19 cellular contexts compared by ENCODE assay signal in the genomic region with DNA sequence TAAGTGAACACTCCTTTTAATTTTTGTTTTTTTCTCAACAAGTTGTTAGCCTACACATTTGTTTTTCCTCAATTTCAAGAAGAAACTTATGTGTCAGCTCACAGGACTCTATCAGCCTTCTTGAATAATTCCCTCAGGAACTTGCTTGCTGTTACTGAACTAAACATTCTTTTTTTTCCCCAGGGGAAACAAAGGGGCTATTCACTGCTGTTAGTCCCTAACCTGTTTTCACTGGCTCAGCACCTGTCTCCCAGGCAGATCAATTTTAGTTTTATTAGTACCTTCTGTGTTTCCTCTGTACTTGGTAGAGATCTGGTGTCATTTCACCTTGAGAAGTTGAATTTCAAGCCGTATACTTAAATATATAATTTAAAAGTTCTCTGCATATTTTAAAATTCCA.
DNase-seq lines count a peak whose midpoint lies in the region; ATAC-seq and TF ChIP-seq lines count a peak whose summit lies in the region.
"Had no signal": no experiment of that assay in that cellular context is flagged by ENCODE, and none has a peak within 500 bp of the region (broad histone marks: within the 10 kb centered on the region; RNA-seq: fewer than 3 reads in every experiment).

No MANE protein-coding gene starts in this region.

- no peak overlapping the region for H3K4me3 ChIP-seq in body of pancreas

- peak; percentile 85 for DNase-seq in NCI-H2107 treated with DMSO at 0.1 percent for 48 hours (lab: John Stamatoyannopoulos, UW; ENCODE audit: unreplicated experiment)
- no peak for DNase-seq in NCI-H2107 (lab: John Stamatoyannopoulos, UW)
- DNase-seq in NCI-H2171 (lab: John Stamatoyannopoulos, UW): peak; percentile 12
- no peak for DNase-seq in body of pancreas
- DNase-seq in progenitor cell of endocrine pancreas (ENCODE audit: low spot score, unreplicated experiment): no peak
- DNase-seq in HPDE6-E6E7 (ENCODE audit: extremely low spot score): no peak
- DNase-seq in cardiac septum (ENCODE audit: low spot score): no peak
- DNase-seq: BE2C; Caco-2; CD4-positive, CD25-positive, alpha-beta regulatory T cell; GF-D8; KG1; NCI-H187; NCI-H510A treated with DMSO at 0.1 percent for 48 hours; NK-92 treated with Interleukin-12 subunit alpha and Interleukin-12 subunit beta, amount 100 ng/mL, for 24 hours; SW 1271; T-helper 2 cell had no signal

- peak overlapping the region; percentile 94 for H3K27ac Mint-ChIP-seq in progenitor cell of endocrine pancreas
- H3K27ac Mint-ChIP-seq: CD4-positive, CD25-positive, alpha-beta regulatory T cell had no signal

- peak overlapping the region in 3 of 4 donors; percentile 8 to 52 (median 13) for H3K27ac ChIP-seq in body of pancreas

- intact Hi-C loops in body of pancreas (cut with DNase I) (no loop called here), cardiac septum (cut with DNase I) (no loop called here)

- no peaks in the 10 kb centered on the region for H3K27me3 ChIP-seq in body of pancreas
- H3K27me3 ChIP-seq: BE2C had no signal

- H3K9me3 Mint-ChIP-seq in progenitor cell of endocrine pancreas (ENCODE audit: low read depth): no peaks in the 10 kb centered on the region

- no peaks in the 10 kb centered on the region for H3K36me3 Mint-ChIP-seq in progenitor cell of endocrine pancreas (ENCODE audit: insufficient read depth)
- H3K36me3 Mint-ChIP-seq: CD4-positive, CD25-positive, alpha-beta regulatory T cell had no signal

- TF ChIP-seq POLR2A in body of pancreas (IDR thresholded peaks at IDR 0.05): no peak

- ATAC-seq in body of pancreas (peak; percentile 58), GM18868 (IDR thresholded peaks at IDR 0.05; ENCODE audit: unreplicated experiment) (no peak)
- ATAC-seq: Right ventricle myocardium inferior had no signal

- H3K36me3 ChIP-seq in body of pancreas (replicated peaks in 1 of 2; ENCODE audit: insufficient read depth in 1 of 2, low read depth in 2 of 2): no peaks in the 10 kb centered on the region
- H3K36me3 ChIP-seq: BE2C had no signal

- no peak for TF ChIP-seq CTCF in body of pancreas (IDR thresholded peaks at IDR 0.05)
- TF ChIP-seq CTCF in progenitor cell of endocrine pancreas (IDR thresholded peaks at IDR 0.05; ENCODE audit: unreplicated experiment): no peak

- no peaks in the 10 kb centered on the region for H3K9me3 ChIP-seq in body of pancreas
- H3K9me3 ChIP-seq: BE2C, Caco-2 had no signal

- peaks cover 29% of the 10 kb centered on the region for H3K4me1 Mint-ChIP-seq in progenitor cell of endocrine pancreas (ENCODE audit: low read depth)
- H3K4me1 Mint-ChIP-seq: CD4-positive, CD25-positive, alpha-beta regulatory T cell had no signal

- H3K27me3 Mint-ChIP-seq in progenitor cell of endocrine pancreas: no peaks in the 10 kb centered on the region
- H3K27me3 Mint-ChIP-seq: CD4-positive, CD25-positive, alpha-beta regulatory T cell had no signal

- 32% methylated on average over 1 of the region's 1 CpG for WGBS in body of pancreas, 2 donors

- peaks cover 6% of the 10 kb centered on the region for H3K4me1 ChIP-seq in body of pancreas
- H3K4me1 ChIP-seq: BE2C, Caco-2 had no signal

- H3K4me3 Mint-ChIP-seq in progenitor cell of endocrine pancreas (ENCODE audit: low read depth): no peak overlapping the region
- H3K4me3 Mint-ChIP-seq: CD4-positive, CD25-positive, alpha-beta regulatory T cell had no signal

Comparison
In these comparisons a context has a peak if more than half of its experiments do, and no peak if none do; other contexts are left out.
1. DNase-seq: peak in NCI-H2107 treated with DMSO at 0.1 percent for 48 hours (single experiment) and NCI-H2171 (single experiment); none in NCI-H2107 (single experiment), body of pancreas (0 of 4), progenitor cell of endocrine pancreas (single experiment), HPDE6-E6E7 (single experiment) and cardiac septum (single experiment).